In genomic region chr15:94840794-94841587, GRCh38 we compare ENCODE assay signal across 14 cellular contexts.
DNase-seq lines count a peak whose midpoint lies in the region; ATAC-seq and TF ChIP-seq lines count a peak whose summit lies in the region.
"Had no signal": no experiment of that assay in that cellular context is flagged by ENCODE, and none has a peak within 500 bp of the region (broad histone marks: within the 10 kb centered on the region; RNA-seq: fewer than 3 reads in every experiment).

No MANE protein-coding gene starts in this region.

- 75% methylated on average over 2 of the region's 8 CpGs; no CpG with 5 or more reads in 1 of the 2 experiments for WGBS in IMR-90 (ENCODE audit: extremely low coverage in 2 of 2, insufficient read length in 1 of 2), 2 experiments
- WGBS in hepatocyte (ENCODE audit: low lambda C conversion rate, missing lambda C conversion rate) = 61% methylated on average over 8 of the region's 8 CpGs
- 84 to 91% methylated on average over 8 of the region's 8 CpGs for WGBS in testis, 2 donors

- BruUV-seq in IMR-90 (replicated peaks; lab: Mats Ljungman, UMichigan) = no TSS peak

- no peak overlapping the region for H2BK120ac ChIP-seq in IMR-90 (ENCODE audit: low read depth, low read length)

- no peak overlapping the region for H3K9ac ChIP-seq in IMR-90 (ENCODE audit: low read depth, low read length)

- H3K14ac ChIP-seq in IMR-90 (replicated peaks; ENCODE audit: low read depth, low read length) = no peak overlapping the region

- no peaks in the 10 kb centered on the region for H3K79me1 ChIP-seq in IMR-90 (ENCODE audit: low read depth in 1 of 2, low read length in 2 of 2)

- peak; percentile 0 for DNase-seq in IMR-90
- peak; percentile 21 to 45 for DNase-seq in cardiac fibroblast (ENCODE audit: low read depth in 2 of 2)
- peak; percentile 26 for DNase-seq in hepatocyte (ENCODE audit: low spot score)
- peak; percentile 21 for DNase-seq in thoracic aorta (ENCODE audit: low spot score)
- DNase-seq in middle frontal gyrus (ENCODE audit: extremely low spot score, low spot score) = no peak
- no peak for DNase-seq in inferior parietal cortex (ENCODE audit: extremely low spot score)
- no peak for DNase-seq in testis
- DNase-seq: activated CD4-positive, alpha-beta T cell treated with anti-CD3 and anti-CD28 coated beads for 1 hour; foreskin melanocyte; midbrain; NCI-H2081; NCI-H774; pancreas had no signal

- no peak for ATAC-seq in IMR-90 (ENCODE audit: low read depth)
- ATAC-seq in thoracic aorta (ENCODE audit: insufficient number of reproducible peaks, low FRiP score, low read depth) = peak; percentile 85
- ATAC-seq: pancreas had no signal

- H2AK9ac ChIP-seq in IMR-90 (replicated peaks; ENCODE audit: low read depth, low read length, poor library complexity) = no peak overlapping the region

- no peak overlapping the region for H2BK5ac ChIP-seq in IMR-90 (ENCODE audit: low read depth, low read length, poor library complexity, severe bottlenecking)

- H3K36me3 ChIP-seq in IMR-90 (ENCODE audit: control insufficient read depth, insufficient read depth, low read length) (no peaks in the 10 kb centered on the region), hepatocyte (replicated peaks; ENCODE audit: insufficient read depth, low read depth) (no peaks in the 10 kb centered on the region), thoracic aorta (no peaks in the 10 kb centered on the region), testis (ENCODE audit: low read depth, missing control alignments) (no peaks in the 10 kb centered on the region)
- H3K36me3 ChIP-seq: pancreas, suprapubic skin had no signal

- POLR2A ChIA-PET in IMR-90 (lab: Charles Lee; ENCODE audit: unreplicated experiment) = no interaction called here

- H3K27ac ChIP-seq in IMR-90 (ENCODE audit: insufficient read depth, low read length) (no peak overlapping the region), hepatocyte (peak overlapping the region; percentile 57), thoracic aorta (peak overlapping the region; percentile 80 to 89), testis (no peak overlapping the region)
- H3K27ac ChIP-seq: pancreas, suprapubic skin had no signal

- H3K4me1 ChIP-seq in IMR-90 (ENCODE audit: control insufficient read depth, insufficient read depth, low read length) (no peaks in the 10 kb centered on the region), hepatocyte (ENCODE audit: insufficient read depth) (peaks cover 25% of the 10 kb centered on the region), thoracic aorta (ENCODE audit: control insufficient read depth in 1 of 2, low read depth in 2 of 2) (peaks cover 36 to 45% of the 10 kb centered on the region in 2 donors), testis (no peaks in the 10 kb centered on the region)

- no peak overlapping the region for H2AFZ ChIP-seq in IMR-90 (replicated peaks; ENCODE audit: low read length, poor library complexity)
- H2AFZ ChIP-seq in hepatocyte = no peak overlapping the region

- H3K9me3 ChIP-seq in IMR-90 (ENCODE audit: control insufficient read depth, insufficient read depth, low read length) (peaks cover 4% of the 10 kb centered on the region), hepatocyte (ENCODE audit: low read depth) (no peaks in the 10 kb centered on the region), thoracic aorta (no peaks in the 10 kb centered on the region), testis (no peaks in the 10 kb centered on the region)
- H3K9me3 ChIP-seq: pancreas, suprapubic skin had no signal

- no peak for TF ChIP-seq RAD21 in IMR-90 (IDR thresholded peaks at IDR 0.05; ENCODE audit: low read length)

- H3K9me1 ChIP-seq in IMR-90 (ENCODE audit: insufficient read depth, low read length) = no peaks in the 10 kb centered on the region

- H4K5ac ChIP-seq in IMR-90 (ENCODE audit: low read depth, low read length) = no peak overlapping the region

- TF ChIP-seq POLR2A in IMR-90 (IDR thresholded peaks at IDR 0.05; ENCODE audit: low read depth, low read length) = no peak
- TF ChIP-seq POLR2A in testis (IDR thresholded peaks at IDR 0.05) = no peak

- no peak overlapping the region for H4K91ac ChIP-seq in IMR-90 (ENCODE audit: insufficient read depth, low read depth, low read length)

- no peak for TF ChIP-seq CTCF in IMR-90 (conservative IDR thresholded peaks at IDR 0.05; ENCODE audit: low read depth, low read length)
- no peak for TF ChIP-seq CTCF in cardiac fibroblast (IDR thresholded peaks at IDR 0.05; ENCODE audit: low read depth, low read length)
- no peak for TF ChIP-seq CTCF in hepatocyte (IDR thresholded peaks at IDR 0.05; ENCODE audit: poor library complexity)
- TF ChIP-seq CTCF in thoracic aorta (IDR thresholded peaks at IDR 0.05) = no peak
- no peak for TF ChIP-seq CTCF in testis (IDR thresholded peaks at IDR 0.05)

- H3K4me2 ChIP-seq in IMR-90 (ENCODE audit: low read depth, low read length) = no peak overlapping the region
- peak overlapping the region; percentile 30 for H3K4me2 ChIP-seq in hepatocyte

- in situ Hi-C loops in IMR-90 (cut with MboI; ENCODE audit: low sequenced_read_pairs) = no loop called here

- H3K79me2 ChIP-seq in hepatocyte = no peaks in the 10 kb centered on the region

- H2AK5ac ChIP-seq in IMR-90 (ENCODE audit: low read depth, low read length) = no peak overlapping the region

- H3K4me3 ChIP-seq in IMR-90 (ENCODE audit: insufficient read depth, low read depth, low read length) (no peak overlapping the region), cardiac fibroblast (replicated peaks in 1 of 2; ENCODE audit: low read depth in 2 of 2, low read length in 2 of 2) (no peak overlapping the region), hepatocyte (no peak overlapping the region), thoracic aorta (no peak overlapping the region), testis (no peak overlapping the region)
- H3K4me3 ChIP-seq: pancreas, suprapubic skin had no signal

- CTCF ChIA-PET in IMR-90 (lab: Yijun Ruan, JAX) = interaction anchor here (0.7 kb wide), 1 partner anchor 38 kb away, joined by 3 read pairs; no protein-coding TSS in a partner anchor

- no peaks in the 10 kb centered on the region for H3K27me3 ChIP-seq in IMR-90 (ENCODE audit: control insufficient read depth, insufficient read depth, low read length)
- H3K27me3 ChIP-seq in hepatocyte = no peaks in the 10 kb centered on the region
- H3K27me3 ChIP-seq in thoracic aorta (replicated peaks; ENCODE audit: insufficient read depth) = no peaks in the 10 kb centered on the region
- no peaks in the 10 kb centered on the region for H3K27me3 ChIP-seq in testis
- H3K27me3 ChIP-seq: pancreas had no signal

- no peaks in the 10 kb centered on the region for H3K9me2 ChIP-seq in hepatocyte (replicated peaks; ENCODE audit: insufficient read depth)

- H3K4ac ChIP-seq in IMR-90 (ENCODE audit: low read depth, low read length) = no peak overlapping the region

- dilution Hi-C loops in IMR-90 (cut with HindIII; ENCODE audit: low sequenced_read_pairs, unreplicated experiment) = no loop called here

- intact Hi-C loops in IMR-90 (cut with micrococcal nuclease) = no loop called here
- intact Hi-C loops in testis (cut with DNase I; ENCODE audit: low total_unique reads) = no loop called here

- H4K20me1 ChIP-seq in IMR-90 (ENCODE audit: insufficient read depth, low read length) = no peaks in the 10 kb centered on the region
- H4K20me1 ChIP-seq in hepatocyte (ENCODE audit: insufficient read depth, poor library complexity, severe bottlenecking) = no peaks in the 10 kb centered on the region

- no peak overlapping the region for H3K23ac ChIP-seq in IMR-90 (ENCODE audit: low read depth, low read length)

- no peak overlapping the region for H2BK20ac ChIP-seq in IMR-90 (ENCODE audit: low read depth, low read length)

- H2BK15ac ChIP-seq in IMR-90 (ENCODE audit: low read depth, low read length) = no peak overlapping the region

- no peak overlapping the region for H3K56ac ChIP-seq in IMR-90 (ENCODE audit: extremely low read depth, insufficient read depth, low read length)

- no peak overlapping the region for H4K8ac ChIP-seq in IMR-90 (ENCODE audit: low read depth in 2 of 2, low read length in 2 of 2)

- no peak overlapping the region for H3K18ac ChIP-seq in IMR-90 (ENCODE audit: low read depth, low read length)

TF ChIP-seq in IMR-90, 13 proteins besides CTCF, POLR2A, EP300 and RAD21:
- no peak for TF ChIP-seq USF2 (IDR thresholded peaks at IDR 0.05; ENCODE audit: low read depth, low read length)
- TF ChIP-seq MXI1 (IDR thresholded peaks at IDR 0.05; ENCODE audit: borderline replicate concordance, low read depth, low read length) = no peak
- no peak for TF ChIP-seq NFE2L2 (IDR thresholded peaks at IDR 0.05; ENCODE audit: low read depth, low read length)
- no peak for TF ChIP-seq MAZ (IDR thresholded peaks at IDR 0.05; ENCODE audit: borderline replicate concordance, low read depth, low read length)
- no peak for TF ChIP-seq CEBPB (IDR thresholded peaks at IDR 0.05; ENCODE audit: low read depth, low read length)
- no peak for TF ChIP-seq BHLHE40 (IDR thresholded peaks at IDR 0.05; ENCODE audit: low read depth, low read length)
- no peak for TF ChIP-seq MAFK (IDR thresholded peaks at IDR 0.05; ENCODE audit: low read depth, low read length)
- no peak for TF ChIP-seq RFX5 (IDR thresholded peaks at IDR 0.05; ENCODE audit: low read depth, low read length)
- no peak for TF ChIP-seq RCOR1 (IDR thresholded peaks at IDR 0.05; ENCODE audit: insufficient replicate concordance, low read length)
- no peak for TF ChIP-seq CHD1 (IDR thresholded peaks at IDR 0.05; ENCODE audit: low read depth, low read length)
- TF ChIP-seq SMC3 (IDR thresholded peaks at IDR 0.05; ENCODE audit: low read depth, low read length) = no peak
- no peak for TF ChIP-seq FOS (IDR thresholded peaks at IDR 0.05; ENCODE audit: low read depth, low read length)
- no peak for TF ChIP-seq ELK1 (IDR thresholded peaks at IDR 0.05; ENCODE audit: borderline replicate concordance, low read depth, low read length)

Comparison
In these comparisons a context has a peak if more than half of its experiments do, and no peak if none do; other contexts are left out.
1. DNase-seq: peak in IMR-90 (single experiment), cardiac fibroblast (2 of 2), hepatocyte (single experiment) and thoracic aorta (single experiment); none in middle frontal gyrus (single experiment), inferior parietal cortex (single experiment) and testis (single experiment).
2. H3K27ac ChIP-seq: peak in hepatocyte (single experiment) and thoracic aorta (2 of 2); none in IMR-90 (single experiment) and testis (0 of 2).